In the genomic region with DNA sequence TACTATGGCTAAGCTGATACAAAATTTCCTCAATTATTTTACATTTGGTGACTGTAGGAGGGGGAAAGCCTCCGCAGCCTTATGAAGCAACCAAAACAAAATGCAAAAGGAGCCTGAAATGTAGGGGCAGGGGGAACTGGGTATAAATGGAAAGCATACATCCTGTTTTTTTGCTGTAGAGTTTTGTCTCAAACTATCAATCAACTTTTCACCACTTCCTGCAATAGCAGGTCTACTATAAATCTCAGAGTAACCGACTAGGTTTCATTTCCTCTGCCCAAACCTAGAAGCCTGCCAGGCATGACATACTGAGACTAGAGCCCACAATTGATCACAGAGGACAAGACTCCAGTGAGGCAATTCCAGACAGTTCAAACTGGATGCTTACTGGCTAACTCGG, we compare ENCODE assay signal across 8 cellular contexts.
DNase-seq lines count a peak whose midpoint lies in the region; ATAC-seq, FAIRE-seq and TF ChIP-seq lines count a peak whose summit lies in the region.

No MANE protein-coding gene starts in this region.

- H3K27me3 Mint-ChIP-seq in WTC11 (ENCODE audit: low read depth), result no peaks in the 10 kb centered on the region

- H3K4ac ChIP-seq in mesenchymal stem cell (ENCODE audit: low read depth in 1 of 2, low read length in 2 of 2), result no peak overlapping the region

- no peak overlapping the region for H4K91ac ChIP-seq in mesenchymal stem cell (ENCODE audit: low read length)

- FAIRE-seq in K562 (lab: Jason Lieb, UNC), result no peak

- 0 out of 2 replicates have a peak, but pooled peaks cover 2% of the 10 kb centered on the region for H3K36me3 Mint-ChIP-seq in WTC11

- TF ChIP-seq EP300 in K562 (IDR thresholded peaks at IDR 0.05; ENCODE audit: low read length), result no peak

- H3K18ac ChIP-seq in mesenchymal stem cell (ENCODE audit: low read depth in 1 of 2, low read length in 2 of 2), result no peak overlapping the region

- H3K4me3 Mint-ChIP-seq in WTC11, result no peak overlapping the region

- BruUV-seq in K562 (replicated peaks; lab: Mats Ljungman, UMichigan), result no TSS peak

- TF ChIP-seq CTCF in K562 (IDR thresholded peaks at IDR 0.05 in 2 of 3, conservative IDR thresholded peaks at IDR 0.05 in 1 of 3; ENCODE audit: insufficient read depth in 2 of 3, low read depth in 1 of 3, low read length in 3 of 3) (no peak), WTC11 (IDR thresholded peaks at IDR 0.05) (no peak), psoas muscle (IDR thresholded peaks at IDR 0.05) (no peak)

- ATAC-seq in GM18511 (IDR thresholded peaks at IDR 0.05; ENCODE audit: unreplicated experiment) (peak; percentile 100), HG02588 (IDR thresholded peaks at IDR 0.05; ENCODE audit: unreplicated experiment) (peak; percentile 100), K562 (no peak), WTC11 (no peak), psoas muscle (no peak)

- H3K4me3 ChIP-seq in K562, result no peak overlapping the region
- H3K4me3 ChIP-seq in psoas muscle, result no peak overlapping the region
- H3K4me3 ChIP-seq in mesenchymal stem cell (ENCODE audit: insufficient read depth in 1 of 2, low read depth in 1 of 2, low read length in 2 of 2), result no peak overlapping the region

- H3K4me1 ChIP-seq in K562 (replicated peaks in 1 of 2; ENCODE audit: control insufficient read depth in 2 of 2, insufficient read depth in 2 of 2, low read length in 2 of 2) (no peaks in the 10 kb centered on the region), psoas muscle (no peaks in the 10 kb centered on the region), mesenchymal stem cell (ENCODE audit: control insufficient read depth, insufficient read depth, low read depth, low read length) (peaks cover 6% of the 10 kb centered on the region)

- H3K79me1 ChIP-seq in mesenchymal stem cell (replicated peaks; ENCODE audit: low read length, poor library complexity, severe bottlenecking), result peaks cover 2% of the 10 kb centered on the region

- no peak overlapping the region for H3K27ac Mint-ChIP-seq in WTC11

- H2AFZ ChIP-seq in K562 (ENCODE audit: low read depth, low read length), result no peak overlapping the region
- no peak overlapping the region for H2AFZ ChIP-seq in mesenchymal stem cell (ENCODE audit: low read depth, low read length)

- no peak for TF ChIP-seq POLR2A in K562 (conservative IDR thresholded peaks at IDR 0.05)

- H2BK120ac ChIP-seq in mesenchymal stem cell (ENCODE audit: low read depth, low read length), result no peak overlapping the region

- H3K36me3 ChIP-seq in K562 (ENCODE audit: control insufficient read depth, insufficient read depth, low read length), result no peaks in the 10 kb centered on the region
- H3K36me3 ChIP-seq in psoas muscle (ENCODE audit: insufficient read depth in 1 of 2, low read depth in 1 of 2), result no peaks in the 10 kb centered on the region
- H3K36me3 ChIP-seq in mesenchymal stem cell (ENCODE audit: control insufficient read depth in 1 of 2, insufficient read depth in 2 of 2, low read depth in 1 of 2, low read length in 2 of 2), result no peaks in the 10 kb centered on the region

- H3K27me3 ChIP-seq in K562 (ENCODE audit: control insufficient read depth in 2 of 2, insufficient read depth in 2 of 2, low read length in 2 of 2) (no peaks in the 10 kb centered on the region), psoas muscle (ENCODE audit: insufficient read depth in 3 of 3, low read length in 2 of 3) (no peaks in the 10 kb centered on the region), mesenchymal stem cell (ENCODE audit: control insufficient read depth in 1 of 2, insufficient read depth in 1 of 2, low read length in 2 of 2) (no peaks in the 10 kb centered on the region)

- 74% methylated on average over 3 of the region's 3 CpGs for WGBS in K562 (ENCODE audit: insufficient coverage, low coverage, missing lambda C conversion rate)
- 69 to 74% (median 74%) methylated on average over 3 of the region's 3 CpGs for WGBS in psoas muscle, 3 donors
- 31% methylated on average over 2 of the region's 3 CpGs for WGBS in mesenchymal stem cell

- POLR2A ChIA-PET in K562 (lab: Yijun Ruan, JAX) (no interaction called here), WTC11 (lab: Charles Lee) (no interaction called here)

- H3K9ac ChIP-seq in K562 (ENCODE audit: insufficient read depth in 1 of 2, low read depth in 2 of 2, low read length in 2 of 2), result no peak overlapping the region
- H3K9ac ChIP-seq in mesenchymal stem cell (ENCODE audit: low read length), result no peak overlapping the region

- no peak overlapping the region for H3K14ac ChIP-seq in mesenchymal stem cell (ENCODE audit: low read length in 2 of 2)

- in situ Hi-C loops in K562 (cut with MboI), result no loop called here

- no peak overlapping the region for H2AK5ac ChIP-seq in mesenchymal stem cell (ENCODE audit: low read length, severe bottlenecking)

- H3K9me3 ChIP-seq in K562 (replicated peaks; ENCODE audit: control insufficient read depth, insufficient read depth, low read depth, low read length) (no peaks in the 10 kb centered on the region), psoas muscle (no peaks in the 10 kb centered on the region), mesenchymal stem cell (ENCODE audit: control insufficient read depth, low read length) (no peaks in the 10 kb centered on the region)

- no peak overlapping the region for H3K27ac ChIP-seq in K562 (ENCODE audit: extremely low read depth, low read depth, low read length)
- H3K27ac ChIP-seq in psoas muscle, result no peak overlapping the region
- H3K27ac ChIP-seq in mesenchymal stem cell (ENCODE audit: low read length, poor library complexity, severe bottlenecking), result no peak overlapping the region

- no peak overlapping the region for H3K23ac ChIP-seq in mesenchymal stem cell (ENCODE audit: low read length in 2 of 2)

- H3K4me2 ChIP-seq in K562 (ENCODE audit: insufficient read depth, low read length), result no peak overlapping the region
- H3K4me2 ChIP-seq in mesenchymal stem cell (ENCODE audit: low read length, poor library complexity, severe bottlenecking), result no peak overlapping the region

- DNase-seq in NAMALWA (ENCODE audit: low spot score) (peak; percentile 80), K562 (ENCODE audit: extremely low read depth in 1 of 4, low spot score in 3 of 4) (no peak), WTC11 (ENCODE audit: low spot score) (no peak), psoas muscle (no peak), mesenchymal stem cell (no peak), GM03348 (ENCODE audit: low spot score) (no peak)

- H4K8ac ChIP-seq in mesenchymal stem cell (ENCODE audit: low read length), result no peak overlapping the region

- no peak for TF ChIP-seq RAD21 in K562 (CRISPR knock-in tag; conservative IDR thresholded peaks at IDR 0.05 in 1 of 2, IDR thresholded peaks at IDR 0.05 in 1 of 2)

- H3K79me2 ChIP-seq in K562 (ENCODE audit: control insufficient read depth, insufficient read depth, low read length), result no peaks in the 10 kb centered on the region

- no peaks in the 10 kb centered on the region for H3K9me1 ChIP-seq in K562 (ENCODE audit: control insufficient read depth, insufficient read depth, low read length)

- H2BK5ac ChIP-seq in mesenchymal stem cell (ENCODE audit: low read depth, low read length, poor library complexity, severe bottlenecking), result no peak overlapping the region

- no peak overlapping the region for H2BK15ac ChIP-seq in mesenchymal stem cell (ENCODE audit: low read depth, poor library complexity, severe bottlenecking)

- H3K4me1 Mint-ChIP-seq in WTC11, result no peaks in the 10 kb centered on the region

- CTCF ChIA-PET in K562 (lab: Yijun Ruan, JAX; ENCODE audit: low intra/inter-chr PET ratio), result no interaction called here
- CTCF ChIA-PET in WTC11 (lab: Charles Lee), result no interaction called here

- intact Hi-C loops in K562 (cut with micrococcal nuclease) (no loop called here), psoas muscle (cut with DNase I) (no loop called here)

- H2BK12ac ChIP-seq in mesenchymal stem cell (ENCODE audit: low read length in 2 of 2), result no peak overlapping the region

- no peaks in the 10 kb centered on the region for H3K9me3 Mint-ChIP-seq in WTC11

- H4K20me1 ChIP-seq in K562 (replicated peaks; ENCODE audit: control insufficient read depth, insufficient read depth, low read length), result no peaks in the 10 kb centered on the region

TF ChIP-seq in WTC11, 78 proteins besides CTCF, POLR2A, EP300 and RAD21 (continues in another document):
- TF ChIP-seq EMX1 (CRISPR knock-in tag; IDR thresholded peaks at IDR 0.05) (no peak), JAZF1 (CRISPR knock-in tag; IDR thresholded peaks at IDR 0.05) (no peak), TEAD1 (CRISPR knock-in tag; IDR thresholded peaks at IDR 0.05) (no peak), GABPB1 (CRISPR knock-in tag; IDR thresholded peaks at IDR 0.05) (no peak), SP1 (CRISPR knock-in tag; conservative IDR thresholded peaks at IDR 0.05) (no peak)
- TF ChIP-seq, protein P1, sequence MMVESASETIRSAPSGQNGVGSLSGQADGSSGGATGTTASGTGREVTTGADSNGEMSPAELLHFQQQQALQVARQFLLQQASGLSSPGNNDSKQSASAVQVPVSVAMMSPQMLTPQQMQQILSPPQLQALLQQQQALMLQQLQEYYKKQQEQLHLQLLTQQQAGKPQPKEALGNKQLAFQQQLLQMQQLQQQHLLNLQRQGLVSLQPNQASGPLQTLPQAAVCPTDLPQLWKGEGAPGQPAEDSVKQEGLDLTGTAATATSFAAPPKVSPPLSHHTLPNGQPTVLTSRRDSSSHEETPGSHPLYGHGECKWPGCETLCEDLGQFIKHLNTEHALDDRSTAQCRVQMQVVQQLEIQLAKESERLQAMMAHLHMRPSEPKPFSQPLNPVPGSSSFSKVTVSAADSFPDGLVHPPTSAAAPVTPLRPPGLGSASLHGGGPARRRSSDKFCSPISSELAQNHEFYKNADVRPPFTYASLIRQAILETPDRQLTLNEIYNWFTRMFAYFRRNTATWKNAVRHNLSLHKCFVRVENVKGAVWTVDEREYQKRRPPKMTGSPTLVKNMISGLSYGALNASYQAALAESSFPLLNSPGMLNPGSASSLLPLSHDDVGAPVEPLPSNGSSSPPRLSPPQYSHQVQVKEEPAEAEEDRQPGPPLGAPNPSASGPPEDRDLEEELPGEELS (CRISPR knock-in tag; IDR thresholded peaks at IDR 0.05), result no peak
- TF ChIP-seq, protein P2, sequence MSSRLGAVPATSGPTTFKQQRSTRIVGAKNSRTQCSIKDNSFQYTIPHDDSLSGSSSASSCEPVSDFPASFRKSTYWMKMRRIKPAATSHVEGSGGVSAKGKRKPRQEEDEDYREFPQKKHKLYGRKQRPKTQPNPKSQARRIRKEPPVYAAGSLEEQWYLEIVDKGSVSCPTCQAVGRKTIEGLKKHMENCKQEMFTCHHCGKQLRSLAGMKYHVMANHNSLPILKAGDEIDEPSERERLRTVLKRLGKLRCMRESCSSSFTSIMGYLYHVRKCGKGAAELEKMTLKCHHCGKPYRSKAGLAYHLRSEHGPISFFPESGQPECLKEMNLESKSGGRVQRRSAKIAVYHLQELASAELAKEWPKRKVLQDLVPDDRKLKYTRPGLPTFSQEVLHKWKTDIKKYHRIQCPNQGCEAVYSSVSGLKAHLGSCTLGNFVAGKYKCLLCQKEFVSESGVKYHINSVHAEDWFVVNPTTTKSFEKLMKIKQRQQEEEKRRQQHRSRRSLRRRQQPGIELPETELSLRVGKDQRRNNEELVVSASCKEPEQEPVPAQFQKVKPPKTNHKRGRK (CRISPR knock-in tag; IDR thresholded peaks at IDR 0.05; ENCODE audit: borderline replicate concordance), result no peak

Comparison
In these comparisons a context has a peak if more than half of its experiments do, and no peak if none do; other contexts are left out.
1. ATAC-seq: peak in GM18511 (single experiment) and HG02588 (single experiment); none in K562 (single experiment), WTC11 (single experiment) and psoas muscle (0 of 4).